In the genomic region with DNA sequence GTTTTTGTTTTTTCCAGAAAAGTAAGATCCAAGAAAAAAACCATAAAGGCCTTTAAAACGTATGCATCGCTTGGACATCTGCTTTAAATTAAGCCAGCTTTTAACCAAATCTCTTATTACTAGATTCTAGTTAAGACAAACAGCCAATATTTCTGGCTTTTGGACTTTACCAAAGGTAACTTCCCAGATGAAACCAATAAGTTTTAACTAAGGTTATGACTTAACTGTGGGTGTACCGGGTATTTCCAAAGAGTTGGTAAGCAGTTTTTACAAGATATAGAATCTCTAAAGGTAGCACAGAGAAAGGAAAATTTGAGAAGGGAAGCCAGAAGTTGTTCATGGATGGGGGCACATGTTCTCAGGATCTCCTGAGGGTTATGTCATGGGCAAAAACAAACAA, we compare ENCODE assay signal across 22 cellular contexts. TPM values are rescaled to one million over a fixed set of nuclear protein-coding genes. Genes with fewer than 3 reads are reported as not detected.
"Had no signal": no experiment of that assay in that cellular context is flagged by ENCODE, and none has a peak within 500 bp of the region (broad histone marks: within the 10 kb centered on the region; RNA-seq: fewer than 3 reads in every experiment).

No MANE protein-coding gene starts in this region.

- ATAC-seq: activated CD8-positive, alpha-beta T cell treated with anti-CD3 and anti-CD28 coated beads for 36 hours; activated T-cell treated with anti-CD3 and anti-CD28 coated beads, Interleukin-2, amount 50 U/mL, for 72 hours; left ventricle myocardium superior; right cardiac atrium; T-helper 17 cell; WTC11 had no signal

- H3K9me3 Mint-ChIP-seq: activated CD8-positive, alpha-beta T cell treated with anti-CD3 and anti-CD28 coated beads for 36 hours; activated T-cell treated with anti-CD3 and anti-CD28 coated beads, Interleukin-2, amount 50 U/mL, for 72 hours; endodermal cell; stimulated activated naive CD8-positive, alpha-beta T cell treated with anti-CD3 and anti-CD28 coated beads, Interleukin-15, Interleukin-2, amounts not matched to agents 100 ng/mL and 50 ng/mL, for 24 hours; WTC11 had no signal

- H3K9me3 ChIP-seq: prostate gland, suprapubic skin, upper lobe of left lung had no signal

- H3K27ac Mint-ChIP-seq: activated CD8-positive, alpha-beta T cell treated with anti-CD3 and anti-CD28 coated beads for 36 hours; activated T-cell treated with anti-CD3 and anti-CD28 coated beads, Interleukin-2, amount 50 U/mL, for 72 hours; endodermal cell; stimulated activated naive CD8-positive, alpha-beta T cell treated with anti-CD3 and anti-CD28 coated beads, Interleukin-15, Interleukin-2, amounts not matched to agents 100 ng/mL and 50 ng/mL, for 24 hours; WTC11 had no signal

- H3K4me3 ChIP-seq: dorsolateral prefrontal cortex, prostate gland, suprapubic skin, upper lobe of left lung had no signal

- H3K27ac ChIP-seq: dorsolateral prefrontal cortex, prostate gland, suprapubic skin, upper lobe of left lung had no signal

- H3K36me3 Mint-ChIP-seq: WTC11 had no signal

- H3K4me3 Mint-ChIP-seq: activated CD8-positive, alpha-beta T cell treated with anti-CD3 and anti-CD28 coated beads for 36 hours; activated T-cell treated with anti-CD3 and anti-CD28 coated beads, Interleukin-2, amount 50 U/mL, for 72 hours; endodermal cell; stimulated activated naive CD8-positive, alpha-beta T cell treated with anti-CD3 and anti-CD28 coated beads, Interleukin-15, Interleukin-2, amounts not matched to agents 100 ng/mL and 50 ng/mL, for 24 hours; T-helper 17 cell; WTC11 had no signal

- H3K27me3 ChIP-seq: dorsolateral prefrontal cortex, suprapubic skin, upper lobe of left lung had no signal

- DNase-seq: activated CD4-positive, alpha-beta T cell treated with anti-CD3 and anti-CD28 coated beads for 48 hours; activated CD8-positive, alpha-beta memory T cell treated with anti-CD3 and anti-CD28 coated beads, Interleukin-2, amount 50 U/mL, for 48 hours; activated CD8-positive, alpha-beta T cell treated with anti-CD3 and anti-CD28 coated beads for 36 hours; activated T-cell treated with anti-CD3 and anti-CD28 coated beads, Interleukin-2, amount 50 U/mL, for 72 hours; dorsolateral prefrontal cortex; endodermal cell; erythroblast; hypothalamus; left ventricle myocardium superior; mesendoderm; right cardiac atrium; T-helper 17 cell; upper lobe of left lung had no signal

- H3K27me3 Mint-ChIP-seq: activated CD8-positive, alpha-beta T cell treated with anti-CD3 and anti-CD28 coated beads for 36 hours; stimulated activated naive CD8-positive, alpha-beta T cell treated with anti-CD3 and anti-CD28 coated beads, Interleukin-15, Interleukin-2, amounts not matched to agents 100 ng/mL and 50 ng/mL, for 24 hours; T-helper 17 cell had no signal

- H3K4me1 ChIP-seq: prostate gland, suprapubic skin had no signal

- H3K36me3 ChIP-seq: prostate gland, suprapubic skin, upper lobe of left lung had no signal

RNA-seq across cellular contexts. Expression of a gene that starts 34.0 kb away (rescaled TPM):
- total RNA-seq: chondrocyte, osteoblast had no signal

RNA-seq across cellular contexts. Expression of a gene that starts 51.6 kb away (rescaled TPM):
- total RNA-seq: activated CD8-positive, alpha-beta T cell treated with anti-CD3 and anti-CD28 coated beads for 36 hours; activated T-cell treated with anti-CD3 and anti-CD28 coated beads, Interleukin-2, amount 50 U/mL, for 72 hours; astrocyte; chondrocyte; dorsolateral prefrontal cortex; kidney epithelial cell; left ventricle myocardium superior; osteoblast; right cardiac atrium; T-helper 17 cell; WTC11 had no signal
- polyA plus RNA-seq: neural cell, right cardiac atrium had no signal
